8 cellular contexts compared by ENCODE assay signal in genomic region chr7:76166404-76167255, GRCh38. TPM values are rescaled to one million over a fixed set of nuclear protein-coding genes. Genes with fewer than 3 reads are reported as not detected.
A peak's percentile ranks its signal among the peaks of the same experiment; 100 is the strongest.
DNase-seq lines count a peak whose midpoint lies in the region; ATAC-seq lines count a peak whose summit lies in the region.

No MANE protein-coding gene starts in this region.

- peaks cover 17% of the 10 kb centered on the region; the same call in 1 of the 2 replicates for H3K27me3 ChIP-seq in BLaER1

- ATAC-seq in GM19324 (IDR thresholded peaks at IDR 0.05; ENCODE audit: low FRiP score, unreplicated experiment) (peak; percentile 71), HG03460 (IDR thresholded peaks at IDR 0.05; ENCODE audit: unreplicated experiment) (peak; percentile 91), left lobe of liver (peak; percentile 92)

- no peaks in the 10 kb centered on the region for H3K9me3 ChIP-seq in BLaER1

- peaks cover 7% of the 10 kb centered on the region for H3K27me3 Mint-ChIP-seq in dendritic cell treated with granulocyte-macrophage colony-stimulating factor and Interleukin-4, amounts not matched to agents 40 ng/mL and 50 ng/mL, for 4 days

- peak; percentile 99 for DNase-seq in NCI-H69 (lab: John Stamatoyannopoulos, UW)
- peak; percentile 83 to 85 for DNase-seq in activated CD4-positive, alpha-beta T cell treated with anti-CD3 and anti-CD28 coated beads, Interleukin-2, amount 50 U/mL, for 4 hours
- DNase-seq in left lobe of liver (ENCODE audit: low spot score), result peak; percentile 98
- peak; percentile 92 for DNase-seq in stimulated activated CD4-positive, alpha-beta T cell treated with anti-CD3 and anti-CD28 coated beads, Interleukin-1b, Interleukin-23, amount 100 ng/mL, for 48 hours

- peak overlapping the region; percentile 46; the same call in 1 of the 2 replicates for H3K27ac ChIP-seq in BLaER1

- peak overlapping the region; percentile 80 for H3K9ac ChIP-seq in BLaER1

- intact Hi-C loops in dendritic cell treated with granulocyte-macrophage colony-stimulating factor and Interleukin-4, amounts not matched to agents 40 ng/mL and 50 ng/mL, for 4 days (cut with micrococcal nuclease), result no loop called here

- peak overlapping the region; percentile 92 for H3K4me2 ChIP-seq in BLaER1

- H3K36me3 ChIP-seq in BLaER1, result no peaks in the 10 kb centered on the region

- no peaks in the 10 kb centered on the region for H3K36me3 Mint-ChIP-seq in dendritic cell treated with granulocyte-macrophage colony-stimulating factor and Interleukin-4, amounts not matched to agents 40 ng/mL and 50 ng/mL, for 4 days (ENCODE audit: low read depth)

- no peaks in the 10 kb centered on the region for H3K4me1 Mint-ChIP-seq in dendritic cell treated with granulocyte-macrophage colony-stimulating factor and Interleukin-4, amounts not matched to agents 40 ng/mL and 50 ng/mL, for 4 days (ENCODE audit: low read depth)

- peaks cover 12% of the 10 kb centered on the region for H3K4me1 ChIP-seq in BLaER1

- H3K4me3 Mint-ChIP-seq in dendritic cell treated with granulocyte-macrophage colony-stimulating factor and Interleukin-4, amounts not matched to agents 40 ng/mL and 50 ng/mL, for 4 days, result peak overlapping the region; percentile 79

- no peaks in the 10 kb centered on the region for H3K9me3 Mint-ChIP-seq in dendritic cell treated with granulocyte-macrophage colony-stimulating factor and Interleukin-4, amounts not matched to agents 40 ng/mL and 50 ng/mL, for 4 days

- peak overlapping the region; percentile 80 for H3K4me3 ChIP-seq in BLaER1

- no peaks in the 10 kb centered on the region for H4K20me1 ChIP-seq in BLaER1

- H3K27ac Mint-ChIP-seq in dendritic cell treated with granulocyte-macrophage colony-stimulating factor and Interleukin-4, amounts not matched to agents 40 ng/mL and 50 ng/mL, for 4 days, result peak overlapping the region; percentile 82

RNA-seq across cellular contexts. Expression of gene SRRM3, which starts 35.1 kb away (rescaled TPM):
- total RNA-seq in left lobe of liver, result 0.20 TPM

Comparison
In these comparisons a context has a peak if more than half of its experiments do, and no peak if none do; other contexts are left out.
1. Peak in every context shown above with its lines: DNase-seq, ATAC-seq, H3K4me3 ChIP-seq and H3K27ac ChIP-seq.